Comparison of ENCODE assay signal across 32 cellular contexts in genomic region chr16:71408536-71408935, GRCh38. TPM values are rescaled to one million over a fixed set of nuclear protein-coding genes. Genes with fewer than 3 reads are reported as not detected.
"Had no signal": no experiment of that assay in that cellular context is flagged by ENCODE, and none has a peak within 500 bp of the region (broad histone marks: within the 10 kb centered on the region; RNA-seq: fewer than 3 reads in every experiment).

No MANE protein-coding gene starts in this region.

- H3K36me3 Mint-ChIP-seq: activated naive CD8-positive, alpha-beta T cell treated with anti-CD3 and anti-CD28 coated beads for 36 hours had no signal

- H3K4me3 Mint-ChIP-seq: activated CD4-positive, alpha-beta T cell treated with anti-CD3 and anti-CD28 coated beads, Interleukin-2, amount 10 ng/mL, durations not matched to agents 24 days and 14 days; activated CD8-positive, alpha-beta T cell treated with anti-CD3 and anti-CD28 coated beads for 36 hours; activated naive CD8-positive, alpha-beta T cell treated with anti-CD3 and anti-CD28 coated beads for 36 hours; activated T-cell treated with anti-CD3 and anti-CD28 coated beads, Interleukin-2, amount 50 U/mL, for 72 hours; central memory CD8-positive, alpha-beta T cell; T-helper 1 cell treated with Interleukin-12 subunit alpha and Interleukin-12 subunit beta and Interleukin-4 antibody, amounts not matched to agents 30 μg/mL and 1 μg/mL, for 36 hours had no signal

- H3K4me3 ChIP-seq: ascending aorta, cardiac muscle cell, Peyer's patch, SJSA1 had no signal

- H3K36me3 ChIP-seq: ascending aorta, cardiac muscle cell, Peyer's patch, SJSA1 had no signal

- H3K9me3 Mint-ChIP-seq: activated CD4-positive, alpha-beta T cell treated with anti-CD3 and anti-CD28 coated beads, Interleukin-2, amount 10 ng/mL, durations not matched to agents 24 days and 14 days; activated CD8-positive, alpha-beta T cell treated with anti-CD3 and anti-CD28 coated beads for 36 hours; activated naive CD8-positive, alpha-beta T cell treated with anti-CD3 and anti-CD28 coated beads for 36 hours; activated T-cell treated with anti-CD3 and anti-CD28 coated beads, Interleukin-2, amount 50 U/mL, for 72 hours; central memory CD8-positive, alpha-beta T cell; T-helper 1 cell treated with Interleukin-12 subunit alpha and Interleukin-12 subunit beta and Interleukin-4 antibody, amounts not matched to agents 30 μg/mL and 1 μg/mL, for 36 hours had no signal

- H3K9ac ChIP-seq: SK-N-SH had no signal

- H3K4me2 ChIP-seq: SK-N-SH had no signal

- DNase-seq: activated CD4-positive, alpha-beta T cell treated with anti-CD3 and anti-CD28 coated beads, Interleukin-2, amount 10 ng/mL, durations not matched to agents 24 days and 14 days; activated CD4-positive, alpha-beta T cell treated with anti-CD3 and anti-CD28 coated beads, Interleukin-2, amount 50 U/mL, for 4 hours; activated CD8-positive, alpha-beta T cell treated with anti-CD3 and anti-CD28 coated beads for 36 hours; activated naive CD4-positive, alpha-beta T cell; activated naive CD4-positive, alpha-beta T cell treated with anti-CD3 and anti-CD28 coated beads, Interleukin-2, amount 50 U/mL, for 16 hours; activated naive CD8-positive, alpha-beta T cell treated with anti-CD3 and anti-CD28 coated beads for 36 hours; activated T-cell treated with anti-CD3 and anti-CD28 coated beads, Interleukin-2, amount 50 U/mL, for 1 hour; activated T-cell treated with anti-CD3 and anti-CD28 coated beads, Interleukin-2, amount 50 U/mL, for 72 hours; amygdala; Karpas-422; NCI-H1105; NCI-H1417 treated with DMSO at 0.1 percent for 48 hours; NCI-H187 treated with DMSO at 0.1 percent for 48 hours; NCI-H2081 treated with DMSO at 0.1 percent for 48 hours; NCI-H345; NCI-H524 treated with DMSO at 0.1 percent for 48 hours; NCI-H748 treated with DMSO at 0.1 percent for 48 hours; NK-92 treated with Interleukin-12 subunit alpha and Interleukin-12 subunit beta, amount 100 ng/mL, for 24 hours; PC-3; Peyer's patch; RPMI8226; SHP77 treated with DMSO at 0.1 percent for 48 hours; SK-N-SH had no signal

- H3K9me3 ChIP-seq: ascending aorta, Peyer's patch, SJSA1, SK-N-SH had no signal

- H3K27ac Mint-ChIP-seq: activated CD4-positive, alpha-beta T cell treated with anti-CD3 and anti-CD28 coated beads, Interleukin-2, amount 10 ng/mL, durations not matched to agents 24 days and 14 days; activated CD8-positive, alpha-beta T cell treated with anti-CD3 and anti-CD28 coated beads for 36 hours; activated naive CD8-positive, alpha-beta T cell treated with anti-CD3 and anti-CD28 coated beads for 36 hours; activated T-cell treated with anti-CD3 and anti-CD28 coated beads, Interleukin-2, amount 50 U/mL, for 72 hours; T-helper 1 cell treated with Interleukin-12 subunit alpha and Interleukin-12 subunit beta and Interleukin-4 antibody, amounts not matched to agents 30 μg/mL and 1 μg/mL, for 36 hours; T-helper 2 cell treated with Interferon-gamma antibody and Interleukin-4, amounts not matched to agents 5 μg/mL and 100 μg/mL, for 36 hours had no signal

- H3K27me3 ChIP-seq: ascending aorta, cardiac muscle cell, Peyer's patch had no signal

- H3K27ac ChIP-seq: ascending aorta, cardiac muscle cell, Peyer's patch, SJSA1 had no signal

- H3K4me1 ChIP-seq: ascending aorta had no signal

- ATAC-seq: activated CD8-positive, alpha-beta T cell treated with anti-CD3 and anti-CD28 coated beads for 36 hours; activated T-cell treated with anti-CD3 and anti-CD28 coated beads, Interleukin-2, amount 50 U/mL, for 72 hours; PC-3 had no signal

RNA-seq across cellular contexts. Expression of gene TLE7, which starts 33.3 kb away (rescaled TPM):
- total RNA-seq: activated CD4-positive, alpha-beta T cell treated with anti-CD3 and anti-CD28 coated beads, Interleukin-2, amount 10 ng/mL, durations not matched to agents 24 days and 14 days; activated CD8-positive, alpha-beta memory T cell treated with anti-CD3 and anti-CD28 coated beads for 36 hours; activated CD8-positive, alpha-beta T cell treated with anti-CD3 and anti-CD28 coated beads for 36 hours; activated naive CD8-positive, alpha-beta T cell treated with anti-CD3 and anti-CD28 coated beads for 36 hours; activated T-cell treated with anti-CD3 and anti-CD28 coated beads, Interleukin-2, amount 50 U/mL, for 72 hours; ascending aorta; cardiac muscle cell; MCF 10A; NCI-H460; PC-3; Peyer's patch; SJSA1 had no signal
- polyA plus RNA-seq: cardiac muscle cell, SK-N-SH had no signal

RNA-seq across cellular contexts. Expression of gene CALB2, which starts 50.0 kb away (rescaled TPM):
- total RNA-seq: activated CD4-positive, alpha-beta T cell treated with anti-CD3 and anti-CD28 coated beads, Interleukin-2, amount 10 ng/mL, durations not matched to agents 24 days and 14 days; activated CD8-positive, alpha-beta memory T cell treated with anti-CD3 and anti-CD28 coated beads for 36 hours; activated CD8-positive, alpha-beta T cell treated with anti-CD3 and anti-CD28 coated beads for 36 hours; activated naive CD8-positive, alpha-beta T cell treated with anti-CD3 and anti-CD28 coated beads for 36 hours; activated T-cell treated with anti-CD3 and anti-CD28 coated beads, Interleukin-2, amount 50 U/mL, for 72 hours had no signal
